1 cellular context compared by ENCODE assay signal in the genomic region with DNA sequence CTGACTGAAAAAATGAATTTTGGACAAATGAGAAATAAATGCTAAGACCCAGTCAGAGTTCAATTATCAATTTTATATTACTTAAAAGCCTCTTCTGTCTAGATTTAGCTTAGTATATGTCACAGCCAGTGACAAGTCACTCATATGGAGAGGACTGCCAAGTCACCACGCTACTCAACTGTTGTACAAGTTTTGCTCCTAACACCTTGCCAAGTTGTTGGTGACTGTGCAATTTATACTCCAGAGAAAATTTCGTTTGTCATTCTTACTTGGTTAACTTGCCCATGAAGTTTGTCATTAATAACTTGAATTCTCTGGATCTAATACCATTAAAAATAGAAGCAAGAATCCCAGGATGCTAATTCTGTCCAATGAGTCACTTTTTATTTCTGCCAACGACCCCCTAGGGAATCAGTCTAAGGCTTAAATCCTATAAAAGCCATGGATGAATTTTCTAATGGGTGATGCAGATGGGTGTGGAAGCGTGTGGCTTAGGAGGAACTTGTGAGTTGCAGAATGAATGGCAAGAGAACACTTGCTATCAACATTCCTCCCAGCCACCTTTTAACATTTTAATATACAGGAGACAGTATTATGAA.
TF ChIP-seq lines count a peak whose summit lies in the region.

No MANE protein-coding gene starts in this region.

TF ChIP-seq in K562, 482 proteins besides CTCF, POLR2A, EP300 and RAD21 (continued from another document and continues in another):
- TF ChIP-seq, protein P1, sequence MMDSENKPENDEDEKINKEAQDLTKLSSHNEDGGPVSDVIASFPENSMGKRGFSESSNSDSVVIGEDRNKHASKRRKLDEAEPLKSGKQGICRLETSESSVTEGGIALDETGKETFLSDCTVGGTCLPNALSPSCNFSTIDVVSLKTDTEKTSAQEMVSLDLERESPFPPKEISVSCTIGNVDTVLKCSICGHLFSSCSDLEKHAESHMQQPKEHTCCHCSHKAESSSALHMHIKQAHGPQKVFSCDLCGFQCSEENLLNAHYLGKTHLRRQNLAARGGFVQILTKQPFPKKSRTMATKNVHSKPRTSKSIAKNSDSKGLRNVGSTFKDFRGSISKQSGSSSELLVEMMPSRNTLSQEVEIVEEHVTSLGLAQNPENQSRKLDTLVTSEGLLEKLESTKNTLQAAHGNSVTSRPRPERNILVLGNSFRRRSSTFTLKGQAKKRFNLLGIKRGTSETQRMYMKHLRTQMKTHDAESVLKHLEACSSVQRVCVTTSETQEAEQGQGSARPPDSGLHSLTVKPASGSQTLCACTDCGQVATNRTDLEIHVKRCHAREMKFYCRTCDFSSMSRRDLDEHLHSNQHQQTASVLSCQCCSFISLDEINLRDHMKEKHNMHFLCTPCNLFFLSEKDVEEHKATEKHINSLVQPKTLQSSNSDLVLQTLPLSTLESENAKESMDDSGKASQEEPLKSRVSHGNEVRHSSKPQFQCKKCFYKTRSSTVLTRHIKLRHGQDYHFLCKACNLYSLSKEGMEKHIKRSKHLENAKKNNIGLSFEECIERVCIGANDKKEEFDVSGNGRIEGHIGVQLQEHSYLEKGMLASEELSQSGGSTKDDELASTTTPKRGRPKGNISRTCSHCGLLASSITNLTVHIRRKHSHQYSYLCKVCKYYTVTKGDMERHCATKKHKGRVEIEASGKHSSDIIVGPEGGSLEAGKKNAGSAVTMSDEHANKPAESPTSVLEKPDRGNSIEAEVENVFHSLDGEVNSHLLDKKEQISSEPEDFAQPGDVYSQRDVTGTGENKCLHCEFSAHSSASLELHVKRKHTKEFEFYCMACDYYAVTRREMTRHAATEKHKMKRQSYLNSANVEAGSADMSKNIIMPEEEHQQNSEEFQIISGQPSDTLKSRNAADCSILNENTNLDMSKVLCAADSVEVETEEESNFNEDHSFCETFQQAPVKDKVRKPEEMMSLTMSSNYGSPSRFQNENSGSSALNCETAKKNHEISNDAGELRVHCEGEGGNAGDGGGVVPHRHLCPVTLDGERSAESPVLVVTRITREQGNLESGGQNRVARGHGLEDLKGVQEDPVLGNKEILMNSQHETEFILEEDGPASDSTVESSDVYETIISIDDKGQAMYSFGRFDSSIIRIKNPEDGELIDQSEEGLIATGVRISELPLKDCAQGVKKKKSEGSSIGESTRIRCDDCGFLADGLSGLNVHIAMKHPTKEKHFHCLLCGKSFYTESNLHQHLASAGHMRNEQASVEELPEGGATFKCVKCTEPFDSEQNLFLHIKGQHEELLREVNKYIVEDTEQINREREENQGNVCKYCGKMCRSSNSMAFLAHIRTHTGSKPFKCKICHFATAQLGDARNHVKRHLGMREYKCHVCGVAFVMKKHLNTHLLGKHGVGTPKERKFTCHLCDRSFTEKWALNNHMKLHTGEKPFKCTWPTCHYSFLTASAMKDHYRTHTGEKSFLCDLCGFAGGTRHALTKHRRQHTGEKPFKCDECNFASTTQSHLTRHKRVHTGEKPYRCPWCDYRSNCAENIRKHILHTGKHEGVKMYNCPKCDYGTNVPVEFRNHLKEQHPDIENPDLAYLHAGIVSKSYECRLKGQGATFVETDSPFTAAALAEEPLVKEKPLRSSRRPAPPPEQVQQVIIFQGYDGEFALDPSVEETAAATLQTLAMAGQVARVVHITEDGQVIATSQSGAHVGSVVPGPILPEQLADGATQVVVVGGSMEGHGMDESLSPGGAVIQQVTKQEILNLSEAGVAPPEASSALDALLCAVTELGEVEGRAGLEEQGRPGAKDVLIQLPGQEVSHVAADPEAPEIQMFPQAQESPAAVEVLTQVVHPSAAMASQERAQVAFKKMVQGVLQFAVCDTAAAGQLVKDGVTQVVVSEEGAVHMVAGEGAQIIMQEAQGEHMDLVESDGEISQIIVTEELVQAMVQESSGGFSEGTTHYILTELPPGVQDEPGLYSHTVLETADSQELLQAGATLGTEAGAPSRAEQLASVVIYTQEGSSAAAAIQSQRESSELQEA (IDR thresholded peaks at IDR 0.05; ENCODE audit: low read depth) = no peak
- TF ChIP-seq NEUROD1 (IDR thresholded peaks at IDR 0.05; ENCODE audit: borderline replicate concordance, low read depth, low read length, partially characterized antibody) (no peak), CAMTA2 (CRISPR knock-in tag; conservative IDR thresholded peaks at IDR 0.05) (no peak), MYNN (IDR thresholded peaks at IDR 0.05) (no peak), MYNN (CRISPR knock-in tag; IDR thresholded peaks at IDR 0.05) (no peak), C11orf30 (IDR thresholded peaks at IDR 0.05; ENCODE audit: low read depth) (peak; percentile 80), FOXJ2 (tag; IDR thresholded peaks at IDR 0.05) (no peak), SP2 (IDR thresholded peaks at IDR 0.05; ENCODE audit: extremely low read depth, low read depth, low read length, poor library complexity, severe bottlenecking) (no peak), ZNF311 (CRISPR knock-in tag; IDR thresholded peaks at IDR 0.05) (no peak), NFE2L1 (tag; IDR thresholded peaks at IDR 0.05; ENCODE audit: borderline replicate concordance, low read depth) (peak; percentile 72), RBM14 (IDR thresholded peaks at IDR 0.05; ENCODE audit: borderline replicate concordance, insufficient read depth, low read depth, low read length) (no peak), CREB1 (IDR thresholded peaks at IDR 0.05) (no peak), CREB1 (CRISPR knock-in tag; IDR thresholded peaks at IDR 0.05) (no peak), MAFF (IDR thresholded peaks at IDR 0.05; ENCODE audit: low read length) (peak; percentile 49; the same call in 1 of the 2 replicates), MAFK (IDR thresholded peaks at IDR 0.05; ENCODE audit: low read length) (peak; percentile 68), NR2F6 (CRISPR knock-in tag; IDR thresholded peaks at IDR 0.05) (no peak), CXXC5 (CRISPR knock-in tag; IDR thresholded peaks at IDR 0.05) (no peak), ZNF707 (CRISPR knock-in tag; conservative IDR thresholded peaks at IDR 0.05) (no peak), PYGO2 (tag; IDR thresholded peaks at IDR 0.05) (no peak), FOXA1 (IDR thresholded peaks at IDR 0.05; ENCODE audit: borderline replicate concordance) (no peak), ZNF77 (CRISPR knock-in tag; IDR thresholded peaks at IDR 0.05) (no peak), ZNF79 (CRISPR knock-in tag; IDR thresholded peaks at IDR 0.05; ENCODE audit: low read depth) (no peak), ZNF324 (CRISPR knock-in tag; IDR thresholded peaks at IDR 0.05) (no peak), DPF2 (IDR thresholded peaks at IDR 0.05) (0 out of 2 replicates have a peak, but pooled peaks have one; percentile 15), KAT2B (IDR thresholded peaks at IDR 0.05; ENCODE audit: low read depth, low read length) (no peak), NRF1 (conservative IDR thresholded peaks at IDR 0.05 in 1 of 2, IDR thresholded peaks at IDR 0.05 in 1 of 2) (no peak), RBM25 (IDR thresholded peaks at IDR 0.05; ENCODE audit: low read depth, low read length, severe bottlenecking) (no peak), OTX1 (CRISPR knock-in tag; IDR thresholded peaks at IDR 0.05) (no peak), ZNF140 (CRISPR knock-in tag; IDR thresholded peaks at IDR 0.05) (no peak), ZNF584 (CRISPR knock-in tag; IDR thresholded peaks at IDR 0.05; ENCODE audit: low read depth) (no peak), SP1 (CRISPR knock-in tag; IDR thresholded peaks at IDR 0.05) (no peak), CHD1 (IDR thresholded peaks at IDR 0.05; ENCODE audit: low read length) (no peak), RHOXF2B (CRISPR knock-in tag; conservative IDR thresholded peaks at IDR 0.05) (no peak), MCM5 (IDR thresholded peaks at IDR 0.05; ENCODE audit: low read depth) (no peak), ZNF165 (CRISPR knock-in tag; IDR thresholded peaks at IDR 0.05; ENCODE audit: borderline replicate concordance) (no peak), NFE2 (IDR thresholded peaks at IDR 0.05; ENCODE audit: low read depth) (peak; percentile 54; the same call in 1 of the 2 replicates)
- TF ChIP-seq, protein P2, sequence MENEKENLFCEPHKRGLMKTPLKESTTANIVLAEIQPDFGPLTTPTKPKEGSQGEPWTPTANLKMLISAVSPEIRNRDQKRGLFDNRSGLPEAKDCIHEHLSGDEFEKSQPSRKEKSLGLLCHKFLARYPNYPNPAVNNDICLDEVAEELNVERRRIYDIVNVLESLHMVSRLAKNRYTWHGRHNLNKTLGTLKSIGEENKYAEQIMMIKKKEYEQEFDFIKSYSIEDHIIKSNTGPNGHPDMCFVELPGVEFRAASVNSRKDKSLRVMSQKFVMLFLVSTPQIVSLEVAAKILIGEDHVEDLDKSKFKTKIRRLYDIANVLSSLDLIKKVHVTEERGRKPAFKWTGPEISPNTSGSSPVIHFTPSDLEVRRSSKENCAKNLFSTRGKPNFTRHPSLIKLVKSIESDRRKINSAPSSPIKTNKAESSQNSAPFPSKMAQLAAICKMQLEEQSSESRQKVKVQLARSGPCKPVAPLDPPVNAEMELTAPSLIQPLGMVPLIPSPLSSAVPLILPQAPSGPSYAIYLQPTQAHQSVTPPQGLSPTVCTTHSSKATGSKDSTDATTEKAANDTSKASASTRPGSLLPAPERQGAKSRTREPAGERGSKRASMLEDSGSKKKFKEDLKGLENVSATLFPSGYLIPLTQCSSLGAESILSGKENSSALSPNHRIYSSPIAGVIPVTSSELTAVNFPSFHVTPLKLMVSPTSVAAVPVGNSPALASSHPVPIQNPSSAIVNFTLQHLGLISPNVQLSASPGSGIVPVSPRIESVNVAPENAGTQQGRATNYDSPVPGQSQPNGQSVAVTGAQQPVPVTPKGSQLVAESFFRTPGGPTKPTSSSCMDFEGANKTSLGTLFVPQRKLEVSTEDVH (IDR thresholded peaks at IDR 0.05; ENCODE audit: low read depth, partially characterized antibody) = no peak
- TF ChIP-seq, protein P3, sequence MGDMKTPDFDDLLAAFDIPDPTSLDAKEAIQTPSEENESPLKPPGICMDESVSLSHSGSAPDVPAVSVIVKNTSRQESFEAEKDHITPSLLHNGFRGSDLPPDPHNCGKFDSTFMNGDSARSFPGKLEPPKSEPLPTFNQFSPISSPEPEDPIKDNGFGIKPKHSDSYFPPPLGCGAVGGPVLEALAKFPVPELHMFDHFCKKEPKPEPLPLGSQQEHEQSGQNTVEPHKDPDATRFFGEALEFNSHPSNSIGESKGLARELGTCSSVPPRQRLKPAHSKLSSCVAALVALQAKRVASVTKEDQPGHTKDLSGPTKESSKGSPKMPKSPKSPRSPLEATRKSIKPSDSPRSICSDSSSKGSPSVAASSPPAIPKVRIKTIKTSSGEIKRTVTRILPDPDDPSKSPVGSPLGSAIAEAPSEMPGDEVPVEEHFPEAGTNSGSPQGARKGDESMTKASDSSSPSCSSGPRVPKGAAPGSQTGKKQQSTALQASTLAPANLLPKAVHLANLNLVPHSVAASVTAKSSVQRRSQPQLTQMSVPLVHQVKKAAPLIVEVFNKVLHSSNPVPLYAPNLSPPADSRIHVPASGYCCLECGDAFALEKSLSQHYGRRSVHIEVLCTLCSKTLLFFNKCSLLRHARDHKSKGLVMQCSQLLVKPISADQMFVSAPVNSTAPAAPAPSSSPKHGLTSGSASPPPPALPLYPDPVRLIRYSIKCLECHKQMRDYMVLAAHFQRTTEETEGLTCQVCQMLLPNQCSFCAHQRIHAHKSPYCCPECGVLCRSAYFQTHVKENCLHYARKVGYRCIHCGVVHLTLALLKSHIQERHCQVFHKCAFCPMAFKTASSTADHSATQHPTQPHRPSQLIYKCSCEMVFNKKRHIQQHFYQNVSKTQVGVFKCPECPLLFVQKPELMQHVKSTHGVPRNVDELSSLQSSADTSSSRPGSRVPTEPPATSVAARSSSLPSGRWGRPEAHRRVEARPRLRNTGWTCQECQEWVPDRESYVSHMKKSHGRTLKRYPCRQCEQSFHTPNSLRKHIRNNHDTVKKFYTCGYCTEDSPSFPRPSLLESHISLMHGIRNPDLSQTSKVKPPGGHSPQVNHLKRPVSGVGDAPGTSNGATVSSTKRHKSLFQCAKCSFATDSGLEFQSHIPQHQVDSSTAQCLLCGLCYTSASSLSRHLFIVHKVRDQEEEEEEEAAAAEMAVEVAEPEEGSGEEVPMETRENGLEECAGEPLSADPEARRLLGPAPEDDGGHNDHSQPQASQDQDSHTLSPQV (IDR thresholded peaks at IDR 0.05) = 0 out of 2 replicates have a peak, but pooled peaks have one; percentile 23
- TF ChIP-seq, protein P4, sequence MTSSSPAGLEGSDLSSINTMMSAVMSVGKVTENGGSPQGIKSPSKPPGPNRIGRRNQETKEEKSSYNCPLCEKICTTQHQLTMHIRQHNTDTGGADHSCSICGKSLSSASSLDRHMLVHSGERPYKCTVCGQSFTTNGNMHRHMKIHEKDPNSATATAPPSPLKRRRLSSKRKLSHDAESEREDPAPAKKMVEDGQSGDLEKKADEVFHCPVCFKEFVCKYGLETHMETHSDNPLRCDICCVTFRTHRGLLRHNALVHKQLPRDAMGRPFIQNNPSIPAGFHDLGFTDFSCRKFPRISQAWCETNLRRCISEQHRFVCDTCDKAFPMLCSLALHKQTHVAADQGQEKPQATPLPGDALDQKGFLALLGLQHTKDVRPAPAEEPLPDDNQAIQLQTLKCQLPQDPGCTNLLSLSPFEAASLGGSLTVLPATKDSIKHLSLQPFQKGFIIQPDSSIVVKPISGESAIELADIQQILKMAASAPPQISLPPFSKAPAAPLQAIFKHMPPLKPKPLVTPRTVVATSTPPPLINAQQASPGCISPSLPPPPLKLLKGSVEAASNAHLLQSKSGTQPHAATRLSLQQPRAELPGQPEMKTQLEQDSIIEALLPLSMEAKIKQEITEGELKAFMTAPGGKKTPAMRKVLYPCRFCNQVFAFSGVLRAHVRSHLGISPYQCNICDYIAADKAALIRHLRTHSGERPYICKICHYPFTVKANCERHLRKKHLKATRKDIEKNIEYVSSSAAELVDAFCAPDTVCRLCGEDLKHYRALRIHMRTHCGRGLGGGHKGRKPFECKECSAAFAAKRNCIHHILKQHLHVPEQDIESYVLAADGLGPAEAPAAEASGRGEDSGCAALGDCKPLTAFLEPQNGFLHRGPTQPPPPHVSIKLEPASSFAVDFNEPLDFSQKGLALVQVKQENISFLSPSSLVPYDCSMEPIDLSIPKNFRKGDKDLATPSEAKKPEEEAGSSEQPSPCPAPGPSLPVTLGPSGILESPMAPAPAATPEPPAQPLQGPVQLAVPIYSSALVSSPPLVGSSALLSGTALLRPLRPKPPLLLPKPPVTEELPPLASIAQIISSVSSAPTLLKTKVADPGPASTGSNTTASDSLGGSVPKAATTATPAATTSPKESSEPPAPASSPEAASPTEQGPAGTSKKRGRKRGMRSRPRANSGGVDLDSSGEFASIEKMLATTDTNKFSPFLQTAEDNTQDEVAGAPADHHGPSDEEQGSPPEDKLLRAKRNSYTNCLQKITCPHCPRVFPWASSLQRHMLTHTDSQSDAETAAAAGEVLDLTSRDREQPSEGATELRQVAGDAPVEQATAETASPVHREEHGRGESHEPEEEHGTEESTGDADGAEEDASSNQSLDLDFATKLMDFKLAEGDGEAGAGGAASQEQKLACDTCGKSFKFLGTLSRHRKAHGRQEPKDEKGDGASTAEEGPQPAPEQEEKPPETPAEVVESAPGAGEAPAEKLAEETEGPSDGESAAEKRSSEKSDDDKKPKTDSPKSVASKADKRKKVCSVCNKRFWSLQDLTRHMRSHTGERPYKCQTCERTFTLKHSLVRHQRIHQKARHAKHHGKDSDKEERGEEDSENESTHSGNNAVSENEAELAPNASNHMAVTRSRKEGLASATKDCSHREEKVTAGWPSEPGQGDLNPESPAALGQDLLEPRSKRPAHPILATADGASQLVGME (CRISPR knock-in tag; IDR thresholded peaks at IDR 0.05) = no peak
- TF ChIP-seq, protein P5, sequence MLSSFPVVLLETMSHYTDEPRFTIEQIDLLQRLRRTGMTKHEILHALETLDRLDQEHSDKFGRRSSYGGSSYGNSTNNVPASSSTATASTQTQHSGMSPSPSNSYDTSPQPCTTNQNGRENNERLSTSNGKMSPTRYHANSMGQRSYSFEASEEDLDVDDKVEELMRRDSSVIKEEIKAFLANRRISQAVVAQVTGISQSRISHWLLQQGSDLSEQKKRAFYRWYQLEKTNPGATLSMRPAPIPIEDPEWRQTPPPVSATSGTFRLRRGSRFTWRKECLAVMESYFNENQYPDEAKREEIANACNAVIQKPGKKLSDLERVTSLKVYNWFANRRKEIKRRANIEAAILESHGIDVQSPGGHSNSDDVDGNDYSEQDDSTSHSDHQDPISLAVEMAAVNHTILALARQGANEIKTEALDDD (IDR thresholded peaks at IDR 0.05) = peak; percentile 29; the same call in 1 of the 2 replicates
